Comparison of ENCODE assay signal across 22 cellular contexts in genomic region chr22:40966683-40967082, GRCh38. TPM values are rescaled to one million over a fixed set of nuclear protein-coding genes. Genes with fewer than 3 reads are reported as not detected.
A peak's percentile ranks its signal among the peaks of the same experiment; 100 is the strongest.
DNase-seq lines count a peak whose midpoint lies in the region; ATAC-seq, FAIRE-seq and TF ChIP-seq lines count a peak whose summit lies in the region.
"Had no signal": no experiment of that assay in that cellular context is flagged by ENCODE, and none has a peak within 500 bp of the region (broad histone marks: within the 10 kb centered on the region; RNA-seq: fewer than 3 reads in every experiment).

No MANE protein-coding gene starts in this region.

- H3K27ac ChIP-seq in K562 (ENCODE audit: extremely low read depth, low read depth, low read length) (peak overlapping the region; percentile 74; the same call in 2 of the 3 replicates), neutrophil (peak overlapping the region; percentile 73), caudate nucleus (ENCODE audit: low read depth, low read length) (no peak overlapping the region)
- H3K27ac ChIP-seq: body of pancreas, coronary artery, GM23248, Peyer's patch had no signal

- no peak for TF ChIP-seq EP300 in K562 (IDR thresholded peaks at IDR 0.05; ENCODE audit: low read length)

- 40% methylated on average over 7 of the region's 7 CpGs for WGBS in K562 (ENCODE audit: insufficient coverage, low coverage, missing lambda C conversion rate)

- BruUV-seq in K562 (replicated peaks; lab: Mats Ljungman, UMichigan) = no TSS peak

- ATAC-seq in K562 = peak; percentile 78
- ATAC-seq in omental fat pad (ENCODE audit: low FRiP score) = no peak
- ATAC-seq: body of pancreas, GM12878 had no signal

- H3K9me3 ChIP-seq in K562 (replicated peaks; ENCODE audit: control insufficient read depth, insufficient read depth, low read depth, low read length) (no peaks in the 10 kb centered on the region), neutrophil (no peaks in the 10 kb centered on the region)
- H3K9me3 ChIP-seq: body of pancreas, Peyer's patch had no signal

- POLR2A ChIA-PET in K562 (lab: Yijun Ruan, JAX) = interaction anchor here (0.5 to 2.1 kb wide), 4 partner anchors 9 to 331 kb away, joined by 3 to 10 read pairs (median 4); no protein-coding TSS in a partner anchor

- H2AFZ ChIP-seq in K562 (ENCODE audit: low read depth, low read length) = no peak overlapping the region
- H2AFZ ChIP-seq: GM23248 had no signal

- H3K4me1 ChIP-seq in K562 (replicated peaks in 1 of 2; ENCODE audit: control insufficient read depth in 2 of 2, insufficient read depth in 2 of 2, low read length in 2 of 2) (peaks cover 3 to 15% of the 10 kb centered on the region in 2 experiments; a peak in 3 of 5 replicates), neutrophil (ENCODE audit: control insufficient read depth in 1 of 2, insufficient read depth in 1 of 2, low read depth in 1 of 2, low read length in 1 of 2) (peaks cover 23 to 24% of the 10 kb centered on the region in 2 experiments)
- H3K4me1 ChIP-seq: body of pancreas, Peyer's patch had no signal

- TF ChIP-seq RAD21 in K562 (CRISPR knock-in tag; conservative IDR thresholded peaks at IDR 0.05 in 1 of 2, IDR thresholded peaks at IDR 0.05 in 1 of 2) = no peak

- peak overlapping the region; percentile 12; the same call in 1 of the 2 replicates for H3K4me2 ChIP-seq in K562 (ENCODE audit: insufficient read depth, low read length)

- H3K36me3 ChIP-seq in K562 (ENCODE audit: control insufficient read depth, insufficient read depth, low read length) = peaks cover 69% of the 10 kb centered on the region
- H3K36me3 ChIP-seq in neutrophil = peaks cover 32% of the 10 kb centered on the region

- H4K20me1 ChIP-seq in K562 (replicated peaks; ENCODE audit: control insufficient read depth, insufficient read depth, low read length) = no peaks in the 10 kb centered on the region

- no peak overlapping the region for H3K4me3 ChIP-seq in K562
- H3K4me3 ChIP-seq in neutrophil (ENCODE audit: low read depth in 1 of 2, low read length in 1 of 2) = no peak overlapping the region
- H3K4me3 ChIP-seq: body of pancreas, coronary artery, GM12878, GM23248, Peyer's patch had no signal

- in situ Hi-C loops in K562 (cut with MboI) = no loop called here

- no peak for TF ChIP-seq CTCF in K562 (IDR thresholded peaks at IDR 0.05 in 2 of 3, conservative IDR thresholded peaks at IDR 0.05 in 1 of 3; ENCODE audit: insufficient read depth in 2 of 3, low read depth in 1 of 3, low read length in 3 of 3)
- TF ChIP-seq CTCF in neutrophil (IDR thresholded peaks at IDR 0.05) = no peak
- TF ChIP-seq CTCF in omental fat pad (IDR thresholded peaks at IDR 0.05) = no peak

- FAIRE-seq in K562 (lab: Jason Lieb, UNC) = no peak
- FAIRE-seq: endothelial cell of umbilical vein, G401.6, GM12878 had no signal

- TF ChIP-seq POLR2A in K562 (conservative IDR thresholded peaks at IDR 0.05) = no peak

- peaks cover 2% of the 10 kb centered on the region for H3K9me1 ChIP-seq in K562 (ENCODE audit: control insufficient read depth, insufficient read depth, low read length)

- H3K27me3 ChIP-seq in K562 (ENCODE audit: control insufficient read depth in 2 of 2, insufficient read depth in 2 of 2, low read length in 2 of 2) = no peaks in the 10 kb centered on the region
- H3K27me3 ChIP-seq in neutrophil = no peaks in the 10 kb centered on the region
- H3K27me3 ChIP-seq: body of pancreas, Peyer's patch had no signal

- CTCF ChIA-PET in K562 (lab: Yijun Ruan, JAX; ENCODE audit: low intra/inter-chr PET ratio) = no interaction called here

- DNase-seq in CD1c-positive myeloid dendritic cell (ENCODE audit: extremely low spot score) (peak; percentile 87), NOMO-1 treated with dmso at 0.1 percent for 144 hours (lab: John Stamatoyannopoulos, UW; ENCODE audit: unreplicated experiment) (peak; percentile 21), K562 (ENCODE audit: extremely low read depth in 1 of 4, low spot score in 3 of 4) (peak in 2 of 4 experiments; percentile 20 to 37), NCI-H526 (lab: John Stamatoyannopoulos, UW) (no peak), caudate nucleus (lab: John Stamatoyannopoulos, UW) (no peak), NCI-H146 (lab: John Stamatoyannopoulos, UW) (no peak), omental fat pad (ENCODE audit: low spot score) (no peak)
- DNase-seq: activated gamma-delta T cell treated with Interleukin-2 at 50 U/mL for 16 hours; foreskin melanocyte; GM23248; IMR-90; left cardiac atrium; NCI-H2029 treated with DMSO at 0.1 percent for 48 hours; NCI-H524; stimulated activated CD4-positive, alpha-beta T cell treated with anti-CD3 and anti-CD28 coated beads, Interleukin-2, amount 100 ng/mL, for 48 hours had no signal

- 0 out of 4 replicates have a peak overlapping the region, but pooled peaks of 1 of the 2 experiments have one; percentile 18 for H3K9ac ChIP-seq in K562 (ENCODE audit: insufficient read depth in 1 of 2, low read depth in 2 of 2, low read length in 2 of 2)
- H3K9ac ChIP-seq: GM23248 had no signal

- H3K79me2 ChIP-seq in K562 (ENCODE audit: control insufficient read depth, insufficient read depth, low read length) = peaks cover 13% of the 10 kb centered on the region

- intact Hi-C loops in K562 (cut with micrococcal nuclease) = no loop called here

TF ChIP-seq in K562, 482 proteins besides CTCF, POLR2A, EP300 and RAD21 (continues in another document):
- 0 out of 2 replicates have a peak, but pooled peaks have one; percentile 23 for TF ChIP-seq LEF1 (IDR thresholded peaks at IDR 0.05)
- 0 out of 2 replicates have a peak, but pooled peaks have one; percentile 11 for TF ChIP-seq L3MBTL2 (IDR thresholded peaks at IDR 0.05)
- TF ChIP-seq KAT7 (CRISPR knock-in tag; IDR thresholded peaks at IDR 0.05; ENCODE audit: borderline replicate concordance) = no peak
- peak; percentile 78 for TF ChIP-seq BHLHE40 (IDR thresholded peaks at IDR 0.05; ENCODE audit: low read length)
- TF ChIP-seq ZNF609 (CRISPR knock-in tag; IDR thresholded peaks at IDR 0.05; ENCODE audit: borderline replicate concordance) = no peak
- peak in 1 of 2 experiments; percentile 23; a peak in 1 of 4 replicates for TF ChIP-seq KDM1A (IDR thresholded peaks at IDR 0.05)
- no peak for TF ChIP-seq GABPA (tag; conservative IDR thresholded peaks at IDR 0.05; ENCODE audit: low read depth)
- TF ChIP-seq RBM39 (optimal IDR thresholded peaks at IDR 0.05; ENCODE audit: low read depth, low read length) = no peak

RNA-seq across cellular contexts. Expression of gene RBX1, which starts 15.5 kb away (rescaled TPM):
- 33.6 and 46.2 TPM in 2 replicates for total RNA-seq in K562 (2011; cell fraction: chromatin; rRNA removed; ENCODE audit: low replicate concordance)
- total RNA-seq in K562 (2011; cell fraction: nucleolus; rRNA removed) = 20.1 and 26.2 TPM in 2 replicates
- total RNA-seq in K562 (2011; cell fraction: nucleoplasm; rRNA removed) = 44.1 and 71.1 TPM in 2 replicates
- 52.7 and 61.3 TPM in 2 replicates for total RNA-seq in K562 (2014; rRNA removed)
- 66.9 and 72.6 TPM in 2 replicates for total RNA-seq in K562 (2014; rRNA removed; fragmentation: Illumina TruSeq; extraction: Trizol)
- total RNA-seq in K562 (2015; rRNA removed; fragmentation: Illumina TruSeq; extraction: Trizol) = 41.5 and 44.0 TPM in 2 replicates
- total RNA-seq in K562 (2021) = 54.1 and 64.5 TPM in 2 replicates
- polyA plus RNA-seq in K562 (2011; rRNA removed) = 97.5 and 115 TPM in 2 replicates
- polyA plus RNA-seq in K562 (2011; cell fraction: cytosol; rRNA removed) = 81.1 and 84.6 TPM in 2 replicates
- 33.5 and 56.4 TPM in 2 replicates for polyA plus RNA-seq in K562 (2011; cell fraction: nucleus; rRNA removed)
- polyA plus RNA-seq in K562 (2012) = 49.0 and 111 TPM in 2 replicates
- 67.9 and 74.2 TPM in 2 replicates for polyA plus RNA-seq in K562 (2014; fragmentation: Illumina TruSeq; extraction: Trizol)
- 100 to 1,000 TPM; 256 to 259 TPM for polyA plus RNA-seq in K562 (2014; fragmentation: Nextera tagmentation; extraction: Ambion mirVana)
- polyA plus RNA-seq in K562 (2014; rRNA removed) = 119 and 128 TPM in 2 replicates
- polyA minus RNA-seq in K562 (2011; rRNA and poly(A)+ RNA removed) = 25.3 and 26.9 TPM in 2 replicates
- 8.0 and 9.1 TPM in 2 replicates for polyA minus RNA-seq in K562 (2011; cell fraction: cytosol; rRNA and poly(A)+ RNA removed)
- 8.5 and 14.8 TPM in 2 replicates for polyA minus RNA-seq in K562 (2011; cell fraction: nucleus; rRNA and poly(A)+ RNA removed)
- 10 to 100 TPM; 27.1 to 41.0 (median 39.1) TPM for total RNA-seq in omental fat pad

Comparison
In these comparisons a context has a peak if more than half of its experiments do, and no peak if none do; other contexts are left out.
1. DNase-seq: peak in CD1c-positive myeloid dendritic cell (single experiment) and NOMO-1 treated with dmso at 0.1 percent for 144 hours (single experiment); none in NCI-H526 (0 of 2), caudate nucleus (0 of 61), NCI-H146 (single experiment) and omental fat pad (single experiment).